ENCODE assay signal across 22 cellular contexts in genomic region chr6:134049176-134049575, GRCh38. TPM values are rescaled to one million over a fixed set of nuclear protein-coding genes. Genes with fewer than 3 reads are reported as not detected.
"Had no signal": no experiment of that assay in that cellular context is flagged by ENCODE, and none has a peak within 500 bp of the region (broad histone marks: within the 10 kb centered on the region; RNA-seq: fewer than 3 reads in every experiment).

No MANE protein-coding gene starts in this region.

- H3K4me2 ChIP-seq: smooth muscle cell had no signal

- H2AFZ ChIP-seq: parathyroid adenoma had no signal

- H3K4me3 Mint-ChIP-seq: activated B cell treated with CpG ODN at 0.5 μM for 24 hours; activated CD4-positive, alpha-beta memory T cell treated with anti-CD3 and anti-CD28 coated beads for 36 hours; activated naive CD4-positive, alpha-beta T cell treated with anti-CD3 and anti-CD28 coated beads, Interleukin-2, amount 50 U/mL, for 24 hours; stimulated activated naive B cell treated with anti-CD40 and anti-IgM and Interleukin-4, amounts not matched to agents 10 μg/mL and 1 μg/mL and 100 μg/mL, for 72 hours; T-helper 1 cell treated with Interleukin-12 subunit alpha and Interleukin-12 subunit beta and Interleukin-4 antibody, amounts not matched to agents 30 μg/mL and 1 μg/mL, for 36 hours had no signal

- H3K27ac ChIP-seq: brain microvascular endothelial cell, parathyroid adenoma, uterus had no signal

- DNase-seq: activated B cell treated with CpG ODN at 0.5 μM for 24 hours; activated CD4-positive, alpha-beta memory T cell treated with anti-CD3 and anti-CD28 coated beads for 36 hours; activated CD4-positive, alpha-beta T cell treated with anti-CD3 and anti-CD28 coated beads for 4 hours; activated effector memory CD4-positive, alpha-beta T cell treated with anti-CD3 and anti-CD28 coated beads, Interleukin-2, amount 50 U/mL, for 16 hours; aorta; brain microvascular endothelial cell; central memory CD4-positive, alpha-beta T cell; kidney; mammary epithelial cell; midbrain; nucleus accumbens; sigmoid colon; stimulated activated CD4-positive, alpha-beta T cell treated with anti-CD3 and anti-CD28 coated beads, Interleukin-2, amount 100 ng/mL, for 48 hours; stimulated activated CD8-positive, alpha-beta memory T cell treated with anti-CD3 and anti-CD28 coated beads, Interleukin-4, amount 100 ng/mL, for 48 hours; stimulated activated naive B cell treated with anti-CD40 and anti-IgM and Interleukin-4, amounts not matched to agents 10 μg/mL and 1 μg/mL and 100 μg/mL, for 72 hours; T1000; uterus had no signal

- H3K9me3 Mint-ChIP-seq: activated B cell treated with CpG ODN at 0.5 μM for 24 hours; activated CD4-positive, alpha-beta memory T cell treated with anti-CD3 and anti-CD28 coated beads for 36 hours; activated naive CD4-positive, alpha-beta T cell treated with anti-CD3 and anti-CD28 coated beads, Interleukin-2, amount 50 U/mL, for 24 hours; T-helper 1 cell treated with Interleukin-12 subunit alpha and Interleukin-12 subunit beta and Interleukin-4 antibody, amounts not matched to agents 30 μg/mL and 1 μg/mL, for 36 hours had no signal

- H3K9me3 ChIP-seq: sigmoid colon, uterus had no signal

- H3K4me3 ChIP-seq: sigmoid colon, smooth muscle cell, uterus had no signal

- H3K4me1 ChIP-seq: parathyroid adenoma, uterus had no signal

- H3K36me3 ChIP-seq: brain microvascular endothelial cell, sigmoid colon, uterus had no signal

- H3K9ac ChIP-seq: parathyroid adenoma had no signal

- H3K36me3 Mint-ChIP-seq: activated CD4-positive, alpha-beta memory T cell treated with anti-CD3 and anti-CD28 coated beads for 36 hours; activated naive CD4-positive, alpha-beta T cell treated with anti-CD3 and anti-CD28 coated beads, Interleukin-2, amount 50 U/mL, for 24 hours had no signal

- H3K27ac Mint-ChIP-seq: activated B cell treated with CpG ODN at 0.5 μM for 24 hours; activated CD4-positive, alpha-beta memory T cell treated with anti-CD3 and anti-CD28 coated beads for 36 hours; activated naive CD4-positive, alpha-beta T cell treated with anti-CD3 and anti-CD28 coated beads, Interleukin-2, amount 50 U/mL, for 24 hours; nephron; stimulated activated naive B cell treated with anti-CD40 and anti-IgM and Interleukin-4, amounts not matched to agents 10 μg/mL and 1 μg/mL and 100 μg/mL, for 72 hours; T-helper 1 cell treated with Interleukin-12 subunit alpha and Interleukin-12 subunit beta and Interleukin-4 antibody, amounts not matched to agents 30 μg/mL and 1 μg/mL, for 36 hours had no signal

- H3K79me2 ChIP-seq: parathyroid adenoma had no signal

- H3K27me3 ChIP-seq: brain microvascular endothelial cell, sigmoid colon, uterus had no signal

- ATAC-seq: stimulated activated naive B cell treated with anti-CD40 and anti-IgM and Interleukin-4, amounts not matched to agents 10 μg/mL and 1 μg/mL and 100 μg/mL, for 72 hours had no signal

RNA-seq across cellular contexts. Expression of gene SLC2A12, which starts 3.2 kb away (rescaled TPM):
- total RNA-seq: activated B cell treated with CpG ODN at 0.5 μM for 24 hours had no signal
